In the genomic region with DNA sequence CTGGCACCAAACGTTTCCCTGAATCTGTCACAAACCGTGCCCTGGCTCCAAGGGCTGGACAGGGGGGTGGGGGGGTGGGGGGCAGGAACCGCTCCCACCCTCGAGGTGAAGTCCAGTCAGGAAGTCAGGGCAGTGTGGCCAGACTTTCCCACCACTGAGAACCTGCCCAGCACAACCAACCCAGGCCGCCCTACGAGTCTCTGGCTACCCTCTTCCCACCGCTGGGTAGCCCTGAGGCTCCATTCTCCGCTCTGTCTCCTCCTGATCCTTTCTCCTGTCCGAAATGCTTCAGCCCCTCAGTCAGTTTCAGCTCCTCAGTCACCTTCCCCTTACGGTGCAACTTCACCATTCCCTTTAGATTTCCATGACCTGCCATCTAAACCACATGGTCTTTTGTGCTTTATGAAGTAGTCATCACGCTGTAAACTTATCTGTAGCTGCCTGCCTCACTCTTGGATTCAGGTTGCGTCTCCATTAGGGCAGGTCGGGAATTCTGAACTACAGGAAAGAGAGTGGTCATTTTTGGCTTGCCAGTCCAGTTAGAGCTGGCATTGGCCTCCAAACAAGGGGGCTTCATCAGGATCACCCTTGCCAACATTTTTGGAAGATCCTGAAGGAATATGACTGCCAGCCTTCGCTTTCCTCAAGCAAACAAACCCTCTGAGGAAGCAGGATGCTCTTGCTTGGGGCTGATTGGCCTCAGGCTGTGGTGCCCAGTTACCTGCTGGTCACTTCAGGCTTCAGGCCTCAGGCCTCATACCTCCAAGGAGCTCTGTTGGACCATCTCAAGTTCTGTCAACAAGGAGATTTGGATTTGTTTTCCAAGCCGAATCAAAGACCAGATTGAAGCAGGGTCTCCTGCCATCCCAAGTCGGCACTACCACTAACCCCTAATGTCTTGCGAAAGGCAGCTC, we compare ENCODE assay signal across 8 cellular contexts. TPM values are rescaled to one million over a fixed set of nuclear protein-coding genes. Genes with fewer than 3 reads are reported as not detected.
DNase-seq lines count a peak whose midpoint lies in the region; ATAC-seq and TF ChIP-seq lines count a peak whose summit lies in the region.

No MANE protein-coding gene starts in this region.

- peak overlapping the region; percentile 85 to 87 for H3K27ac ChIP-seq in coronary artery

- CTCF ChIA-PET in BJ (lab: Yijun Ruan, JAX) = interaction anchor here (1.5 to 3.5 kb wide), 2 partner anchors 14 to 126 kb away, joined by 3 to 15 read pairs; no protein-coding TSS in a partner anchor

- peak overlapping the region; percentile 90 to 99 (median 95) for H3K4me3 Mint-ChIP-seq in naive thymus-derived CD8-positive, alpha-beta T cell

- H3K9me3 Mint-ChIP-seq in naive thymus-derived CD8-positive, alpha-beta T cell = no peaks in the 10 kb centered on the region

- no peaks in the 10 kb centered on the region for H3K27me3 ChIP-seq in BJ (ENCODE audit: control insufficient read depth, insufficient read depth, low read length)

- peak overlapping the region; percentile 63 for H3K4me3 ChIP-seq in BJ (ENCODE audit: low read depth, low read length)
- peak overlapping the region; percentile 95 for H3K4me3 ChIP-seq in LNCaP clone FGC (ENCODE audit: low read depth, low read length)
- H3K4me3 ChIP-seq in coronary artery = peak overlapping the region; percentile 86

- peaks cover 4% of the 10 kb centered on the region; the same call in 1 of the 2 replicates for H3K36me3 ChIP-seq in BJ (ENCODE audit: control insufficient read depth, insufficient read depth, low read length)

- peaks cover 0 to 4% (median 0%) of the 10 kb centered on the region in 5 donors for H3K27me3 Mint-ChIP-seq in naive thymus-derived CD8-positive, alpha-beta T cell

- H3K27ac Mint-ChIP-seq in naive thymus-derived CD8-positive, alpha-beta T cell = peak overlapping the region; percentile 94 to 99 (median 97)

- peaks cover 30 to 47% (median 43%) of the 10 kb centered on the region in 4 donors for H3K4me1 Mint-ChIP-seq in naive thymus-derived CD8-positive, alpha-beta T cell

- TF ChIP-seq CTCF in BJ (IDR thresholded peaks at IDR 0.05; ENCODE audit: insufficient read depth, low read depth, low read length) = no peak
- no peak for TF ChIP-seq CTCF in LNCaP clone FGC (IDR thresholded peaks at IDR 0.05; ENCODE audit: control insufficient read depth, extremely low read depth, insufficient read depth)
- TF ChIP-seq CTCF in coronary artery (IDR thresholded peaks at IDR 0.05) = no peak

- POLR2A ChIA-PET in BJ (lab: Charles Lee) = no interaction called here
- POLR2A ChIA-PET in naive thymus-derived CD8-positive, alpha-beta T cell (lab: Charles Lee) = interaction anchor here (1.8 to 2.1 kb wide), 2 partner anchors 52 to 78 kb away, joined by 7 to 9 read pairs; a partner anchor contains a TSS

- peak in 1 of 2 donors; percentile 2 for ATAC-seq in naive thymus-derived CD8-positive, alpha-beta T cell
- no peak for ATAC-seq in HG03457 (IDR thresholded peaks at IDR 0.05; ENCODE audit: unreplicated experiment)

- DNase-seq in BJ (ENCODE audit: low read depth) (no peak), LNCaP clone FGC (ENCODE audit: low read depth) (no peak), coronary artery (ENCODE audit: low spot score) (no peak), A172 (ENCODE audit: low spot score) (no peak), GM19240 (ENCODE audit: insufficient read length, low spot score) (no peak)
- peak in 1 of 10 donors; percentile 5 for DNase-seq in naive thymus-derived CD8-positive, alpha-beta T cell
- no peak for DNase-seq in activated CD4-positive, alpha-beta T cell treated with anti-CD3 and anti-CD28 coated beads for 48 hours

- H3K36me3 Mint-ChIP-seq in naive thymus-derived CD8-positive, alpha-beta T cell = peaks cover 0 to 26% (median 6%) of the 10 kb centered on the region in 3 donors

RNA-seq across cellular contexts. Expression of a gene that starts 0.8 kb away (rescaled TPM):
- polyA plus RNA-seq in BJ (2011; rRNA removed) = 29.4 and 37.0 TPM in 2 replicates
- polyA minus RNA-seq in BJ (2011; rRNA and poly(A)+ RNA removed) = 22.6 and 30.4 TPM in 2 replicates
- 10 to 100 TPM; 21.5 to 24.0 TPM for total RNA-seq in naive thymus-derived CD8-positive, alpha-beta T cell
- polyA plus RNA-seq in naive thymus-derived CD8-positive, alpha-beta T cell = 10 to 100 TPM in 2 of 3 donors, 1 to 10 TPM in 1; 9.0 to 14.8 (median 13.9) TPM
- total RNA-seq in A172 (2014; rRNA removed; shearing (Covaris generic)) = 18.4 and 23.0 TPM in 2 replicates

RNA-seq across cellular contexts. Expression of a gene that starts 51.6 kb away (rescaled TPM):
- polyA plus RNA-seq in BJ (2011; rRNA removed) = 65.5 and 67.7 TPM in 2 replicates
- 31.8 and 54.0 TPM in 2 replicates for polyA minus RNA-seq in BJ (2011; rRNA and poly(A)+ RNA removed)
- 10 to 100 TPM; 38.9 to 40.2 TPM for total RNA-seq in naive thymus-derived CD8-positive, alpha-beta T cell
- polyA plus RNA-seq in naive thymus-derived CD8-positive, alpha-beta T cell = 10 to 100 TPM; 36.3 to 48.1 (median 36.5) TPM
- total RNA-seq in A172 (2014; rRNA removed; shearing (Covaris generic)) = 40.0 and 46.1 TPM in 2 replicates
